Comparison of ENCODE assay signal across 2 cellular contexts in genomic region chr11:42727879-42728278, GRCh38.
A peak's percentile ranks its signal among the peaks of the same experiment; 100 is the strongest.
TF ChIP-seq lines count a peak whose summit lies in the region.

No MANE protein-coding gene starts in this region.

TF ChIP-seq in WTC11, 78 proteins besides CTCF, POLR2A, EP300 and RAD21 (continued from another document):
- peak; percentile 78 for TF ChIP-seq USF1 (CRISPR knock-in tag; IDR thresholded peaks at IDR 0.05)
- peak; percentile 83 for TF ChIP-seq USF2 (CRISPR knock-in tag; IDR thresholded peaks at IDR 0.05)
- no peak for TF ChIP-seq MYBL2 (CRISPR knock-in tag; IDR thresholded peaks at IDR 0.05)

TF ChIP-seq in H1, 55 proteins besides CTCF, POLR2A, EP300 and RAD21 (continued from another document):
- TF ChIP-seq ATF3 (IDR thresholded peaks at IDR 0.05; ENCODE audit: insufficient read depth, low read depth, low read length) (peak; percentile 31; the same call in 1 of the 2 replicates), E2F6 (IDR thresholded peaks at IDR 0.05) (no peak), SIX5 (IDR thresholded peaks at IDR 0.05; ENCODE audit: low read depth, low read length) (0 out of 2 replicates have a peak, but pooled peaks have one; percentile 11), BCL11A (IDR thresholded peaks at IDR 0.05; ENCODE audit: low read depth in 2 of 2, low read length in 2 of 2) (no peak), GABPA (IDR thresholded peaks at IDR 0.05; ENCODE audit: borderline replicate concordance, insufficient read depth, low read length) (no peak), HDAC6 (IDR thresholded peaks at IDR 0.05; ENCODE audit: low read depth, low read length) (no peak), SP1 (IDR thresholded peaks at IDR 0.05; ENCODE audit: low read depth, low read length) (no peak), CEBPB (IDR thresholded peaks at IDR 0.05; ENCODE audit: low read depth, low read length) (no peak)
